25 cellular contexts compared by ENCODE assay signal in the genomic region with DNA sequence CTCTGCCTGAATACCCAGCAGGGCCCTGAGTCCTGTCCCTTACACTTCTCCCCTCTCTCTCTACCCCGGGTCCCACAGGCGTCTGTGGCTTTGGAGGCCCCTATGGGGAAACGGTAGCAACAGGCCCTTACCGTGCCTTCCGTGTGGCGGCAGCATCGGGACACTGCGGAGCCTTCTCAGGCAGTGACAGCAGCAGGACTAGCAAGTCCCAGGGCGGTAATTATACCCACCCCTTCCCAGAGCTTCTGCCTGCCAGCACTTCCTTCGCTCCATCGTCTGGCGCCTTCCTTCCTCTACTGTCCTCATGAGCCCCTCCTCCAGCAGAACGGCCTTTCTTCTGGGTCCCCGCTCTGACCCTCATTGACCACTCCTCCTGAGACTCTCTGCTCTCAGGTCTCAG. TPM values are rescaled to one million over a fixed set of nuclear protein-coding genes. Genes with fewer than 3 reads are reported as not detected.
DNase-seq lines count a peak whose midpoint lies in the region; ATAC-seq, FAIRE-seq and TF ChIP-seq lines count a peak whose summit lies in the region.
"Had no signal": no experiment of that assay in that cellular context is flagged by ENCODE, and none has a peak within 500 bp of the region (broad histone marks: within the 10 kb centered on the region; RNA-seq: fewer than 3 reads in every experiment).

No MANE protein-coding gene starts in this region.

- H3K4me3 Mint-ChIP-seq in activated naive CD8-positive, alpha-beta T cell treated with anti-CD3 and anti-CD28 coated beads for 36 hours: no peak overlapping the region
- no peak overlapping the region for H3K4me3 Mint-ChIP-seq in activated naive CD8-positive, alpha-beta T cell treated with anti-CD3 and anti-CD28 coated beads, Interleukin-2, amount 50 U/mL, for 24 hours
- H3K4me3 Mint-ChIP-seq: B cell, CD14-positive monocyte had no signal

- H3K27me3 ChIP-seq in HepG2 (ENCODE audit: control insufficient read depth in 1 of 2, insufficient read depth in 2 of 2, low read length in 2 of 2): no peaks in the 10 kb centered on the region

- no peak for ATAC-seq in activated naive CD8-positive, alpha-beta T cell treated with anti-CD3 and anti-CD28 coated beads, Interleukin-2, amount 50 U/mL, for 24 hours
- ATAC-seq in HepG2: no peak; the same call in 1 of the 3 replicates
- peak; percentile 17 for ATAC-seq in sciatic nerve
- ATAC-seq in GM21423 (IDR thresholded peaks at IDR 0.05; ENCODE audit: unreplicated experiment): no peak
- no peak for ATAC-seq in HG03196 (IDR thresholded peaks at IDR 0.05; ENCODE audit: unreplicated experiment)
- ATAC-seq: GM12878 had no signal

- in situ Hi-C loops in HepG2 (cut with HindIII; ENCODE audit: extremely low pct_ligation_motif_present, low pct_unique_long_range_greater_than_20kb): no loop called here

- DNase-seq in activated naive CD8-positive, alpha-beta T cell treated with anti-CD3 and anti-CD28 coated beads for 36 hours: no peak
- DNase-seq in activated naive CD8-positive, alpha-beta T cell treated with anti-CD3 and anti-CD28 coated beads, Interleukin-2, amount 50 U/mL, for 24 hours: no peak
- DNase-seq in HepG2 (ENCODE audit: low spot score) (no peak), sciatic nerve (ENCODE audit: low spot score) (no peak), NCI-H345 (lab: John Stamatoyannopoulos, UW) (no peak)
- DNase-seq: COR-L47, DMS 273 treated with DMSO at 0.1 percent for 48 hours, DND-41, GM23248, HCEC 1CT, KG1, NCI-H1092, NCI-H1436, NCI-H187 treated with DMSO at 0.1 percent for 48 hours, NCI-H2107, NCI-H510A, PC-9, RPMI8226, SHP77 had no signal

- no peak overlapping the region for H3K27ac ChIP-seq in HepG2 (ENCODE audit: extremely low read length, insufficient read depth, low read length)
- H3K27ac ChIP-seq: A549, GM23248, PC-9 had no signal

- TF ChIP-seq POLR2A in HepG2 (IDR thresholded peaks at IDR 0.05; ENCODE audit: insufficient read depth in 1 of 2, low read depth in 2 of 2, low read length in 2 of 2): no peak

- FAIRE-seq in HepG2 (lab: Jason Lieb, UNC): no peak
- FAIRE-seq: A549, GM12878 had no signal

- no peak overlapping the region for H3K9ac ChIP-seq in HepG2 (ENCODE audit: insufficient read depth, low read depth, low read length)
- H3K9ac ChIP-seq: GM23248 had no signal

- no peak for TF ChIP-seq RAD21 in HepG2 (CRISPR knock-in tag; IDR thresholded peaks at IDR 0.05)

- no peak overlapping the region for H3K4me3 ChIP-seq in HepG2 (replicated peaks in 1 of 3; ENCODE audit: insufficient read depth in 1 of 3, low read depth in 2 of 3, low read length in 3 of 3)
- H3K4me3 ChIP-seq: A549, GM12878, GM23248, PC-9 had no signal

- no peaks in the 10 kb centered on the region for H3K9me3 Mint-ChIP-seq in activated naive CD8-positive, alpha-beta T cell treated with anti-CD3 and anti-CD28 coated beads for 36 hours
- H3K9me3 Mint-ChIP-seq in activated naive CD8-positive, alpha-beta T cell treated with anti-CD3 and anti-CD28 coated beads, Interleukin-2, amount 50 U/mL, for 24 hours: no peaks in the 10 kb centered on the region

- no peaks in the 10 kb centered on the region for H3K9me3 ChIP-seq in HepG2 (ENCODE audit: low read length)
- H3K9me3 ChIP-seq: A549 had no signal

- H3K27ac Mint-ChIP-seq in activated naive CD8-positive, alpha-beta T cell treated with anti-CD3 and anti-CD28 coated beads for 36 hours: peak overlapping the region; percentile 46
- H3K27ac Mint-ChIP-seq in activated naive CD8-positive, alpha-beta T cell treated with anti-CD3 and anti-CD28 coated beads, Interleukin-2, amount 50 U/mL, for 24 hours: no peak overlapping the region

- H3K4me1 ChIP-seq in HepG2 (ENCODE audit: insufficient read depth, low read length): no peaks in the 10 kb centered on the region
- H3K4me1 ChIP-seq: A549 had no signal

- no peaks in the 10 kb centered on the region for H3K79me2 ChIP-seq in HepG2 (ENCODE audit: insufficient read depth, low read length)

- peaks cover 26 to 80% of the 10 kb centered on the region in 2 experiments for H3K36me3 ChIP-seq in HepG2 (replicated peaks in 1 of 2; ENCODE audit: control insufficient read depth in 1 of 2, insufficient read depth in 2 of 2, low read length in 2 of 2)

- CTCF ChIA-PET in HepG2 (lab: Yijun Ruan, JAX; ENCODE audit: low intra/inter-chr PET ratio, low total read pairs): no interaction called here

- H4K20me1 ChIP-seq in HepG2 (ENCODE audit: insufficient read depth, low read length): no peaks in the 10 kb centered on the region

- 99% methylated on average over 14 of the region's 14 CpGs for WGBS in HepG2 (ENCODE audit: low lambda C conversion rate)

- TF ChIP-seq CTCF in HepG2 (CRISPR knock-in tag; IDR thresholded peaks at IDR 0.05): no peak

- H3K27me3 Mint-ChIP-seq in activated naive CD8-positive, alpha-beta T cell treated with anti-CD3 and anti-CD28 coated beads for 36 hours: no peaks in the 10 kb centered on the region
- no peaks in the 10 kb centered on the region for H3K27me3 Mint-ChIP-seq in activated naive CD8-positive, alpha-beta T cell treated with anti-CD3 and anti-CD28 coated beads, Interleukin-2, amount 50 U/mL, for 24 hours
- H3K27me3 Mint-ChIP-seq: B cell had no signal

- intact Hi-C loops in HepG2 (cut with micrococcal nuclease; ENCODE audit: unreplicated experiment) (no loop called here), sciatic nerve (cut with DNase I) (no loop called here)

- POLR2A ChIA-PET in HepG2 (lab: Yijun Ruan, JAX): no interaction called here

- TF ChIP-seq EP300 in HepG2 (IDR thresholded peaks at IDR 0.05; ENCODE audit: low read depth in 2 of 2, low read length in 2 of 2) (no peak), HepG2 (CRISPR knock-in tag; IDR thresholded peaks at IDR 0.05; ENCODE audit: borderline replicate concordance) (no peak)

- no peak overlapping the region for H3K4me2 ChIP-seq in HepG2 (ENCODE audit: low read depth, low read length)
- H3K4me2 ChIP-seq: A549, PC-9 had no signal

- H2AFZ ChIP-seq in HepG2 (ENCODE audit: low read length): no peak overlapping the region
- H2AFZ ChIP-seq: GM23248, PC-9 had no signal

- peaks cover 22% of the 10 kb centered on the region for H3K36me3 Mint-ChIP-seq in activated naive CD8-positive, alpha-beta T cell treated with anti-CD3 and anti-CD28 coated beads for 36 hours
- H3K36me3 Mint-ChIP-seq in activated naive CD8-positive, alpha-beta T cell treated with anti-CD3 and anti-CD28 coated beads, Interleukin-2, amount 50 U/mL, for 24 hours (ENCODE audit: low read depth): peaks cover 49% of the 10 kb centered on the region

- no peaks in the 10 kb centered on the region for H3K4me1 Mint-ChIP-seq in activated naive CD8-positive, alpha-beta T cell treated with anti-CD3 and anti-CD28 coated beads for 36 hours
- no peaks in the 10 kb centered on the region for H3K4me1 Mint-ChIP-seq in activated naive CD8-positive, alpha-beta T cell treated with anti-CD3 and anti-CD28 coated beads, Interleukin-2, amount 50 U/mL, for 24 hours
- H3K4me1 Mint-ChIP-seq: B cell, CD14-positive monocyte had no signal

- BruUV-seq in HepG2 (replicated peaks; lab: Mats Ljungman, UMichigan): no TSS peak

TF ChIP-seq in HepG2, 621 proteins besides CTCF, POLR2A, EP300 and RAD21:
- TF ChIP-seq ZNF260 (CRISPR knock-in tag; IDR thresholded peaks at IDR 0.05; ENCODE audit: borderline replicate concordance, low read depth) (no peak), RBM22 (optimal IDR thresholded peaks at IDR 0.05; ENCODE audit: low read length) (peak; percentile 62)
TF ChIP-seq in HepG2: peak in this region for 1.

RNA-seq across cellular contexts. Expression of a gene that starts 17.9 kb away (rescaled TPM):
- 10 to 100 TPM; 14.6 to 15.6 TPM for total RNA-seq in activated naive CD8-positive, alpha-beta T cell treated with anti-CD3 and anti-CD28 coated beads for 36 hours
- total RNA-seq in HepG2 (2016; rRNA removed; fragmentation: Illumina TruSeq; extraction: Trizol): 9.1 and 9.3 TPM in 2 replicates
- 0.81 and 1.1 TPM in 2 replicates for total RNA-seq in HepG2 (2016; cell fraction: cytosol; rRNA removed; fragmentation: Illumina TruSeq; extraction: Trizol; ENCODE audit: low read depth)
- total RNA-seq in HepG2 (2016; cell fraction: insoluble cytoplasmic fraction; rRNA removed; fragmentation: Illumina TruSeq; extraction: Trizol): 7.2 and 9.5 TPM in 2 replicates
- 4.9 and 5.3 TPM in 2 replicates for total RNA-seq in HepG2 (2016; cell fraction: membrane; rRNA removed; fragmentation: Illumina TruSeq; extraction: Trizol)
- total RNA-seq in HepG2 (2016; cell fraction: nucleus; rRNA removed; fragmentation: Illumina TruSeq; extraction: Trizol): 8.3 and 9.2 TPM in 2 replicates
- polyA plus RNA-seq in HepG2 (2011; rRNA removed): 6.6 and 7.0 TPM in 2 replicates
- 4.2 and 4.7 TPM in 2 replicates for polyA plus RNA-seq in HepG2 (2011; cell fraction: cytosol; rRNA removed)
- polyA plus RNA-seq in HepG2 (2011; cell fraction: nucleus; rRNA removed): 10.7 and 12.3 TPM in 2 replicates
- 6.9 and 7.1 TPM in 2 replicates for polyA plus RNA-seq in HepG2 (2012)
- polyA plus RNA-seq in HepG2 (2016; cell fraction: cytosol; fragmentation: Illumina TruSeq; extraction: Trizol; ENCODE audit: low read depth): 0.63 TPM in 2 replicates
- 9.5 and 12.0 TPM in 2 replicates for polyA plus RNA-seq in HepG2 (2016; cell fraction: insoluble cytoplasmic fraction; fragmentation: Illumina TruSeq; extraction: Trizol; ENCODE audit: low read depth)
- 3.9 and 4.0 TPM in 2 replicates for polyA plus RNA-seq in HepG2 (2016; cell fraction: membrane; fragmentation: Illumina TruSeq; extraction: Trizol; ENCODE audit: low read depth)
- 23.0 and 24.9 TPM in 2 replicates for polyA plus RNA-seq in HepG2 (2016; cell fraction: nucleus; fragmentation: Illumina TruSeq; extraction: Trizol; ENCODE audit: insufficient read depth, low read depth)
- 4.6 and 6.3 TPM in 2 replicates for polyA minus RNA-seq in HepG2 (2011; rRNA and poly(A)+ RNA removed; ENCODE audit: low replicate concordance)
- 4.8 and 5.0 TPM in 2 replicates for polyA minus RNA-seq in HepG2 (2011; cell fraction: cytosol; rRNA and poly(A)+ RNA removed)
- 4.2 and 5.1 TPM in 2 replicates for polyA minus RNA-seq in HepG2 (2011; cell fraction: nucleus; rRNA and poly(A)+ RNA removed)
- total RNA-seq in sciatic nerve: 41.5 TPM
